ENCODE assay signal across 1 cellular context in the genomic region with DNA sequence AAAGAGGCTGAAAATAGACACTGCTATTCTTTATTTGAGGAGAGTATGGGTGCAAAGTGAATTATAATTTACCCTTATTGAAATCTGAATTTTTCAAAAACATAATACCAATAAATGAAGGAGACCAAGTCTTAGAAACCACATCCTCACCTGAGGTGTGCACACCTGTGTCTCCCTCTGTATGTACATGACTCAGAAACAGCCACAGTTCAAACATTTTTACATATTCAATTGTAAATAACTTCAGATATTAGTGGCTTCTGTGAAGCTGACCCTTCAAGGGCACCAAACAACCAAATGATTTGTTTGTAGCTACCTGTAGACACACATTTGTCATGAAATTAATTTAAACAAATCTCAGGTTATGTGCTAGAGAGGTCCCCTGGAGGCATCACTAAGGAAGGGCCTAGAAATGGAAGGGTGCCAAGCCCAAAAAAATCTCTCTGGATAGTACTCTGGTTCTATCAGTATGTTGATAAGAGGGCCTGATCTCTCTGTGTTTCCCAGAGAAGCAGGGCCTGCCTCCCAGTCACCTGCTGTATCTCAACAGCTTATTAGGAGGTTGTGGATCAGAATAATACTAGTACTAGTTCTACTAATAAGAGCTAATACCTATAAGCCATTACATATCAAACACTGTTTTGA.
TF ChIP-seq lines count a peak whose summit lies in the region.

No MANE protein-coding gene starts in this region.

TF ChIP-seq in SK-N-SH, 30 proteins besides CTCF, POLR2A, EP300 and RAD21 (continued from another document):
- TF ChIP-seq, protein P1, sequence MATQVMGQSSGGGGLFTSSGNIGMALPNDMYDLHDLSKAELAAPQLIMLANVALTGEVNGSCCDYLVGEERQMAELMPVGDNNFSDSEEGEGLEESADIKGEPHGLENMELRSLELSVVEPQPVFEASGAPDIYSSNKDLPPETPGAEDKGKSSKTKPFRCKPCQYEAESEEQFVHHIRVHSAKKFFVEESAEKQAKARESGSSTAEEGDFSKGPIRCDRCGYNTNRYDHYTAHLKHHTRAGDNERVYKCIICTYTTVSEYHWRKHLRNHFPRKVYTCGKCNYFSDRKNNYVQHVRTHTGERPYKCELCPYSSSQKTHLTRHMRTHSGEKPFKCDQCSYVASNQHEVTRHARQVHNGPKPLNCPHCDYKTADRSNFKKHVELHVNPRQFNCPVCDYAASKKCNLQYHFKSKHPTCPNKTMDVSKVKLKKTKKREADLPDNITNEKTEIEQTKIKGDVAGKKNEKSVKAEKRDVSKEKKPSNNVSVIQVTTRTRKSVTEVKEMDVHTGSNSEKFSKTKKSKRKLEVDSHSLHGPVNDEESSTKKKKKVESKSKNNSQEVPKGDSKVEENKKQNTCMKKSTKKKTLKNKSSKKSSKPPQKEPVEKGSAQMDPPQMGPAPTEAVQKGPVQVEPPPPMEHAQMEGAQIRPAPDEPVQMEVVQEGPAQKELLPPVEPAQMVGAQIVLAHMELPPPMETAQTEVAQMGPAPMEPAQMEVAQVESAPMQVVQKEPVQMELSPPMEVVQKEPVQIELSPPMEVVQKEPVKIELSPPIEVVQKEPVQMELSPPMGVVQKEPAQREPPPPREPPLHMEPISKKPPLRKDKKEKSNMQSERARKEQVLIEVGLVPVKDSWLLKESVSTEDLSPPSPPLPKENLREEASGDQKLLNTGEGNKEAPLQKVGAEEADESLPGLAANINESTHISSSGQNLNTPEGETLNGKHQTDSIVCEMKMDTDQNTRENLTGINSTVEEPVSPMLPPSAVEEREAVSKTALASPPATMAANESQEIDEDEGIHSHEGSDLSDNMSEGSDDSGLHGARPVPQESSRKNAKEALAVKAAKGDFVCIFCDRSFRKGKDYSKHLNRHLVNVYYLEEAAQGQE (IDR thresholded peaks at IDR 0.05; ENCODE audit: low read depth, low read length): no peak
- no peak for TF ChIP-seq NRF1 (IDR thresholded peaks at IDR 0.05; ENCODE audit: low read depth, low read length)
- no peak for TF ChIP-seq CHD2 (IDR thresholded peaks at IDR 0.05; ENCODE audit: low read length, partially characterized antibody)
- TF ChIP-seq TAF1 (IDR thresholded peaks at IDR 0.05; ENCODE audit: borderline replicate concordance, low read depth, low read length): no peak
- no peak for TF ChIP-seq ELF1 (IDR thresholded peaks at IDR 0.05)
- TF ChIP-seq MEF2A (IDR thresholded peaks at IDR 0.05; ENCODE audit: borderline replicate concordance, low read depth): no peak
- no peak for TF ChIP-seq SIN3A (IDR thresholded peaks at IDR 0.05; ENCODE audit: borderline replicate concordance, low read depth, low read length)
- no peak for TF ChIP-seq RCOR1 (IDR thresholded peaks at IDR 0.05; ENCODE audit: low read length)
- TF ChIP-seq TCF12 (IDR thresholded peaks at IDR 0.05): no peak
- TF ChIP-seq GABPA (IDR thresholded peaks at IDR 0.05; ENCODE audit: low read depth): no peak
